11 cellular contexts compared by ENCODE assay signal in the genomic region with DNA sequence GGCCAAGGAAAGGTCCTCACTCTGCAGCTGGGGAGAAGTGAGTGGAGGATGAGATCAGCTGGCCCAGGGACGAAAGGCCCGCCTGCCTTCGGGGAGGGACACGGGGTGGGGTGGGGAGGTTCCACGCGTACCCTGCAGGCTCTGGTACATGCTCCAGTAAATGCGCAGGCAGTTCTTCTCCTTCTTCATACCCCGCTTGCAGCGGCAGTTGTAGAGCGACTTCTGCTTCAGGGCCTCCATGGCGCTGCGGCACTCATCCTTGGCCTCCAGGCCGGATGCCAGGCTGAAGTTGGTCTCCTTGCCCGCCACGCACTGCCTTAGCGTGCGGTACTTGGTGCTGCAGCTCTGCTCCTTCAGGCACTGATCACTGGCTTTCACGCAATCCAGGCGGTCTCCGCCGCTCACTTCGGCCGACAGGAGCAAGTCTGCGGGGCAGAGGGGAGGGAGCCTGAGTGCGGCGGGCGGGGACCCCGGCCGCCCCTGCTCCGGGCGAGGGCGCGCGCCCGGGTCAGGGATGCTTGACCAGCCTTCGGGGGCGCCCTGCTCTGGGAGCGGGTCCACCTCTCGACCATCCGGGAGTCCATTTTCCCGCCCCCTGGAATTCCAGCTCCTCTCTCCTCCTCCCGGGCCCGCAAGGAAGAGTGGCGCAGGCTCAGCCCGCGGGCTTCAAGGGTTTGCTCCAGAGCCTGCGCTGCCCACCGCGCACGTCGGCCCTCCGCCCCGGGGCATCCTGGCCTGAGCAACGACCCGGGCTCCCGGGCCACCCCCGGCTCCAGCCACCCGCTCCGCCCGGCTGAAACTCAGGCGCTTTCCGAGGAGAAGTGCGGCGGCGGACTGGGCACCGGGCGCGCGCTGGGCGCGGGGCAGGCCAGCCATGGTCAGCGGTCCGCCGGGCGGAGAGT. TPM values are rescaled to one million over a fixed set of nuclear protein-coding genes. Genes with fewer than 3 reads are reported as not detected.
DNase-seq lines count a peak whose midpoint lies in the region; ATAC-seq and TF ChIP-seq lines count a peak whose summit lies in the region.
"Had no signal": no experiment of that assay in that cellular context is flagged by ENCODE, and none has a peak within 500 bp of the region (broad histone marks: within the 10 kb centered on the region; RNA-seq: fewer than 3 reads in every experiment).

No MANE protein-coding gene starts in this region.

- WGBS in ovary, 3 donors, result 20 to 26% (median 25%) methylated on average over 66 to 75 of the region's 75 CpGs

- no peak for TF ChIP-seq EP300 in ovary (IDR thresholded peaks at IDR 0.05)

- H3K4me3 ChIP-seq in AG04449 (ENCODE audit: low read depth, low read length) (peak overlapping the region; percentile 61), Peyer's patch (peak overlapping the region; percentile 28 to 50 (median 40)), ovary (peak overlapping the region; percentile 48)

- H3K4me1 ChIP-seq in Peyer's patch (peaks cover 0 to 17% (median 0%) of the 10 kb centered on the region in 4 donors), ovary (ENCODE audit: insufficient read depth) (peaks cover 8% of the 10 kb centered on the region)

- CTCF ChIA-PET in AG04449 (lab: Yijun Ruan, JAX), result interaction anchor here (1.1 to 1.4 kb wide), 3 partner anchors 10 to 472 kb away, joined by 3 to 8 read pairs (median 4); no protein-coding TSS in a partner anchor

- TF ChIP-seq POLR2A in Peyer's patch (IDR thresholded peaks at IDR 0.05), result no peak
- no peak for TF ChIP-seq POLR2A in ovary (IDR thresholded peaks at IDR 0.05)
- no peak for TF ChIP-seq POLR2A in erythroblast (IDR thresholded peaks at IDR 0.05; ENCODE audit: low read length)

- H3K27ac ChIP-seq in Peyer's patch, result peak overlapping the region in 3 of 4 donors; percentile 36 to 67 (median 42)
- peak overlapping the region in 1 of 2 donors; percentile 53 for H3K27ac ChIP-seq in ovary

- TF ChIP-seq CTCF in AG04449 (IDR thresholded peaks at IDR 0.05; ENCODE audit: insufficient read depth, low read length, missing control alignments) (no peak), Peyer's patch (IDR thresholded peaks at IDR 0.05) (no peak), ovary (IDR thresholded peaks at IDR 0.05) (no peak)

- no peaks in the 10 kb centered on the region for H3K36me3 ChIP-seq in Peyer's patch
- no peaks in the 10 kb centered on the region for H3K36me3 ChIP-seq in ovary

- DNase-seq in AG04449 (ENCODE audit: low read depth, low spot score) (no peak), Peyer's patch (no peak), left ventricle myocardium superior (peak; percentile 69), ovary (peak; percentile 12 to 40 (median 26)), erythroblast (lab: John Stamatoyannopoulos, UW) (no peak), NCI-H146 (lab: John Stamatoyannopoulos, UW) (no peak)
- DNase-seq: CD4-positive, CD25-positive, alpha-beta regulatory T cell; effector CD4-positive, alpha-beta T cell; SHP77 treated with DMSO at 0.1 percent for 48 hours had no signal

- ATAC-seq in left ventricle myocardium superior (peak; percentile 68), HG02885 (IDR thresholded peaks at IDR 0.05; ENCODE audit: poor library complexity, unreplicated experiment) (no peak), GM19324 (IDR thresholded peaks at IDR 0.05; ENCODE audit: low FRiP score, unreplicated experiment) (no peak)

- H3K9me3 ChIP-seq in Peyer's patch (no peaks in the 10 kb centered on the region), ovary (no peaks in the 10 kb centered on the region)

- intact Hi-C loops in left ventricle myocardium superior (cut with micrococcal nuclease), result no loop called here
- intact Hi-C loops in ovary (cut with DNase I), result no loop called here

- POLR2A ChIA-PET in AG04449 (lab: Yijun Ruan, JAX), result no interaction called here

- H3K27me3 ChIP-seq in Peyer's patch, result peaks cover 0 to 11% of the 10 kb centered on the region in 2 donors
- no peaks in the 10 kb centered on the region for H3K27me3 ChIP-seq in ovary

RNA-seq across cellular contexts. Expression of a gene that starts 2.1 kb away (rescaled TPM):
- total RNA-seq in Peyer's patch (10 to 100 TPM in 2 of 4 donors, 1 to 10 TPM in 2; 1.8 to 21.4 (median 12.1) TPM), left ventricle myocardium superior (6.7 TPM), ovary (10 to 100 TPM in 4 of 7 donors, 1 to 10 TPM in 3; 5.0 to 28.4 (median 11.8) TPM)
- 10 to 100 TPM in 1 of 2 donors, 1 to 10 TPM in 1; 3.1 to 14.1 TPM for polyA plus RNA-seq in ovary
- total RNA-seq: CD4-positive, CD25-positive, alpha-beta regulatory T cell had no signal
- polyA plus RNA-seq: CD4-positive, CD25-positive, alpha-beta regulatory T cell had no signal

RNA-seq across cellular contexts. Expression of a gene that starts 53.3 kb away (rescaled TPM):
- total RNA-seq in Peyer's patch, result not detected
- not detected for total RNA-seq in left ventricle myocardium superior
- not detected for total RNA-seq in ovary
- not detected for polyA plus RNA-seq in ovary
- total RNA-seq: CD4-positive, CD25-positive, alpha-beta regulatory T cell had no signal
- polyA plus RNA-seq: CD4-positive, CD25-positive, alpha-beta regulatory T cell had no signal

Comparison
In these comparisons a context has a peak if more than half of its experiments do, and no peak if none do; other contexts are left out.
1. DNase-seq: peak in left ventricle myocardium superior (single experiment) and ovary (5 of 5); none in AG04449 (single experiment), Peyer's patch (0 of 3), erythroblast (0 of 2) and NCI-H146 (single experiment).
2. Peak in every context shown above with its lines, with median percentiles within 50 percentile points of each other: H3K4me3 ChIP-seq.